Comparison of ENCODE assay signal across 19 cellular contexts in genomic region chr14:100711493-100711892, GRCh38. TPM values are rescaled to one million over a fixed set of nuclear protein-coding genes. Genes with fewer than 3 reads are reported as not detected.
A peak's percentile ranks its signal among the peaks of the same experiment; 100 is the strongest.
DNase-seq lines count a peak whose midpoint lies in the region; ATAC-seq and TF ChIP-seq lines count a peak whose summit lies in the region.
"Had no signal": no experiment of that assay in that cellular context is flagged by ENCODE, and none has a peak within 500 bp of the region (broad histone marks: within the 10 kb centered on the region; RNA-seq: fewer than 3 reads in every experiment).

No MANE protein-coding gene starts in this region.

- H3K36me3 Mint-ChIP-seq in CD14-positive monocyte, result no peaks in the 10 kb centered on the region
- H3K36me3 Mint-ChIP-seq in mesothelial cell of epicardium, result no peaks in the 10 kb centered on the region
- no peaks in the 10 kb centered on the region for H3K36me3 Mint-ChIP-seq in activated T-helper 1 cell treated with anti-CD3 and anti-CD28 coated beads, Interleukin-12 subunit alpha, Interleukin-12 subunit beta, Interleukin-2, Interleukin-4 antibody, amounts not matched to agents 30 ng/mL and 10 ng/mL and 1 ng/mL, durations not matched to agents 14 hours and 24 hours and 36 hours (ENCODE audit: low read depth)

- H3K27ac Mint-ChIP-seq in CD14-positive monocyte, result peak overlapping the region in 5 of 7 donors; percentile 1 to 90 (median 61)
- peak overlapping the region; percentile 76 for H3K27ac Mint-ChIP-seq in mesothelial cell of epicardium
- H3K27ac Mint-ChIP-seq in activated T-helper 1 cell treated with anti-CD3 and anti-CD28 coated beads, Interleukin-12 subunit alpha, Interleukin-12 subunit beta, Interleukin-2, Interleukin-4 antibody, amounts not matched to agents 30 ng/mL and 10 ng/mL and 1 ng/mL, durations not matched to agents 14 hours and 24 hours and 36 hours, result no peak overlapping the region
- H3K27ac Mint-ChIP-seq: activated CD8-positive, alpha-beta T cell treated with anti-CD3 and anti-CD28 coated beads for 36 hours; activated T-cell treated with anti-CD3 and anti-CD28 coated beads, Interleukin-2, amount 50 U/mL, for 72 hours had no signal

- DNase-seq in CD14-positive monocyte (ENCODE audit: low spot score), result no peak
- DNase-seq in NCI-H524 treated with DMSO at 0.1 percent for 48 hours (lab: John Stamatoyannopoulos, UW), result peak; percentile 41
- peak; percentile 28 for DNase-seq in amniotic epithelial cell (ENCODE audit: low read depth)
- DNase-seq in mesothelial cell of epicardium (ENCODE audit: low spot score in 2 of 2, unreplicated experiment in 2 of 2), result no peak
- DNase-seq in kidney glomerular epithelial cell (lab: John Stamatoyannopoulos, UW), result no peak
- DNase-seq in activated T-helper 1 cell treated with anti-CD3 and anti-CD28 coated beads, Interleukin-12 subunit alpha, Interleukin-12 subunit beta, Interleukin-2, Interleukin-4 antibody, amounts not matched to agents 30 ng/mL and 10 ng/mL and 1 ng/mL, durations not matched to agents 14 hours and 24 hours and 36 hours (ENCODE audit: low spot score), result no peak
- no peak for DNase-seq in HPDE6-E6E7 (ENCODE audit: extremely low spot score)
- DNase-seq: activated CD8-positive, alpha-beta T cell treated with anti-CD3 and anti-CD28 coated beads for 36 hours; activated T-cell treated with anti-CD3 and anti-CD28 coated beads, Interleukin-2, amount 50 U/mL, for 72 hours; caudate nucleus; EL; head of caudate nucleus; islet precursor cell; mesendoderm; NCI-H2081; NCI-H774; stimulated activated CD4-positive, alpha-beta T cell treated with anti-CD3 and anti-CD28 coated beads, Interleukin-2, amount 100 ng/mL, for 24 hours had no signal

- H3K4me1 Mint-ChIP-seq in CD14-positive monocyte (peaks cover 44% of the 10 kb centered on the region), mesothelial cell of epicardium (peaks cover 29% of the 10 kb centered on the region)
- H3K4me1 Mint-ChIP-seq in activated T-helper 1 cell treated with anti-CD3 and anti-CD28 coated beads, Interleukin-12 subunit alpha, Interleukin-12 subunit beta, Interleukin-2, Interleukin-4 antibody, amounts not matched to agents 30 ng/mL and 10 ng/mL and 1 ng/mL, durations not matched to agents 14 hours and 24 hours and 36 hours (ENCODE audit: low read depth), result no peaks in the 10 kb centered on the region

- H3K4me3 Mint-ChIP-seq in CD14-positive monocyte (peak overlapping the region; percentile 47 to 80), mesothelial cell of epicardium (no peak overlapping the region)
- no peak overlapping the region for H3K4me3 Mint-ChIP-seq in activated T-helper 1 cell treated with anti-CD3 and anti-CD28 coated beads, Interleukin-12 subunit alpha, Interleukin-12 subunit beta, Interleukin-2, Interleukin-4 antibody, amounts not matched to agents 30 ng/mL and 10 ng/mL and 1 ng/mL, durations not matched to agents 14 hours and 24 hours and 36 hours
- H3K4me3 Mint-ChIP-seq: activated CD8-positive, alpha-beta T cell treated with anti-CD3 and anti-CD28 coated beads for 36 hours; activated T-cell treated with anti-CD3 and anti-CD28 coated beads, Interleukin-2, amount 50 U/mL, for 72 hours had no signal

- peaks cover 4 to 7% (median 5%) of the 10 kb centered on the region in 3 donors for H3K27me3 Mint-ChIP-seq in CD14-positive monocyte (ENCODE audit: low read depth in 3 of 3)
- H3K27me3 Mint-ChIP-seq in mesothelial cell of epicardium (ENCODE audit: low read depth), result peaks cover 4% of the 10 kb centered on the region
- no peaks in the 10 kb centered on the region for H3K27me3 Mint-ChIP-seq in activated T-helper 1 cell treated with anti-CD3 and anti-CD28 coated beads, Interleukin-12 subunit alpha, Interleukin-12 subunit beta, Interleukin-2, Interleukin-4 antibody, amounts not matched to agents 30 ng/mL and 10 ng/mL and 1 ng/mL, durations not matched to agents 14 hours and 24 hours and 36 hours (ENCODE audit: insufficient read depth)

- intact Hi-C loops in CD14-positive monocyte (cut with micrococcal nuclease), result no loop called here
- intact Hi-C loops in activated T-helper 1 cell treated with anti-CD3 and anti-CD28 coated beads, Interleukin-12 subunit alpha, Interleukin-12 subunit beta, Interleukin-2, Interleukin-4 antibody, amounts not matched to agents 30 ng/mL and 10 ng/mL and 1 ng/mL, durations not matched to agents 14 hours and 24 hours and 36 hours (cut with micrococcal nuclease), result no loop called here

- H3K9me3 Mint-ChIP-seq in CD14-positive monocyte (peaks cover 0 to 4% (median 0%) of the 10 kb centered on the region in 7 donors), mesothelial cell of epicardium (no peaks in the 10 kb centered on the region)
- H3K9me3 Mint-ChIP-seq in activated T-helper 1 cell treated with anti-CD3 and anti-CD28 coated beads, Interleukin-12 subunit alpha, Interleukin-12 subunit beta, Interleukin-2, Interleukin-4 antibody, amounts not matched to agents 30 ng/mL and 10 ng/mL and 1 ng/mL, durations not matched to agents 14 hours and 24 hours and 36 hours, result no peaks in the 10 kb centered on the region
- H3K9me3 Mint-ChIP-seq: activated CD8-positive, alpha-beta T cell treated with anti-CD3 and anti-CD28 coated beads for 36 hours; activated T-cell treated with anti-CD3 and anti-CD28 coated beads, Interleukin-2, amount 50 U/mL, for 72 hours had no signal

- no peak for ATAC-seq in GM18870 (IDR thresholded peaks at IDR 0.05; ENCODE audit: unreplicated experiment)
- ATAC-seq: activated CD8-positive, alpha-beta T cell treated with anti-CD3 and anti-CD28 coated beads for 36 hours; activated T-cell treated with anti-CD3 and anti-CD28 coated beads, Interleukin-2, amount 50 U/mL, for 72 hours; sciatic nerve had no signal

- TF ChIP-seq CTCF in CD14-positive monocyte (IDR thresholded peaks at IDR 0.05) (no peak), mesothelial cell of epicardium (IDR thresholded peaks at IDR 0.05; ENCODE audit: unreplicated experiment) (no peak)

RNA-seq across cellular contexts. Expression of gene DLK1, which starts 15.2 kb away (rescaled TPM):
- not detected for polyA plus RNA-seq in CD14-positive monocyte
- total RNA-seq in mesothelial cell of epicardium, result 958 to 1,165 TPM (median 1,080 TPM) in 3 replicates
- not detected in 2 replicates for total RNA-seq in activated T-helper 1 cell treated with anti-CD3 and anti-CD28 coated beads, Interleukin-12 subunit alpha, Interleukin-12 subunit beta, Interleukin-2, Interleukin-4 antibody, amounts not matched to agents 30 ng/mL and 10 ng/mL and 1 ng/mL, durations not matched to agents 14 hours and 24 hours and 36 hours
- total RNA-seq: activated CD8-positive, alpha-beta T cell treated with anti-CD3 and anti-CD28 coated beads for 36 hours; activated T-cell treated with anti-CD3 and anti-CD28 coated beads, Interleukin-2, amount 50 U/mL, for 72 hours had no signal

Comparison
In these comparisons a context has a peak if more than half of its experiments do, and no peak if none do; other contexts are left out.
1. DNase-seq: peak in NCI-H524 treated with DMSO at 0.1 percent for 48 hours (single experiment) and amniotic epithelial cell (single experiment); none in CD14-positive monocyte (single experiment), mesothelial cell of epicardium (0 of 2), kidney glomerular epithelial cell (single experiment), activated T-helper 1 cell treated with anti-CD3 and anti-CD28 coated beads, Interleukin-12 subunit alpha, Interleukin-12 subunit beta, Interleukin-2, Interleukin-4 antibody, amounts not matched to agents 30 ng/mL and 10 ng/mL and 1 ng/mL, durations not matched to agents 14 hours and 24 hours and 36 hours (single experiment) and HPDE6-E6E7 (single experiment).
2. H3K4me3 Mint-ChIP-seq: peak in CD14-positive monocyte (2 of 2); none in mesothelial cell of epicardium (single experiment) and activated T-helper 1 cell treated with anti-CD3 and anti-CD28 coated beads, Interleukin-12 subunit alpha, Interleukin-12 subunit beta, Interleukin-2, Interleukin-4 antibody, amounts not matched to agents 30 ng/mL and 10 ng/mL and 1 ng/mL, durations not matched to agents 14 hours and 24 hours and 36 hours (single experiment).
3. RNA of gene DLK1, which starts 15.2 kb away (total RNA-seq): 958 to 1,165 TPM in mesothelial cell of epicardium; not detected in activated T-helper 1 cell treated with anti-CD3 and anti-CD28 coated beads, Interleukin-12 subunit alpha, Interleukin-12 subunit beta, Interleukin-2, Interleukin-4 antibody, amounts not matched to agents 30 ng/mL and 10 ng/mL and 1 ng/mL, durations not matched to agents 14 hours and 24 hours and 36 hours; every median in the first group is over 100 times any median in the second.